Comparison of ENCODE assay signal across 14 cellular contexts in the genomic region with DNA sequence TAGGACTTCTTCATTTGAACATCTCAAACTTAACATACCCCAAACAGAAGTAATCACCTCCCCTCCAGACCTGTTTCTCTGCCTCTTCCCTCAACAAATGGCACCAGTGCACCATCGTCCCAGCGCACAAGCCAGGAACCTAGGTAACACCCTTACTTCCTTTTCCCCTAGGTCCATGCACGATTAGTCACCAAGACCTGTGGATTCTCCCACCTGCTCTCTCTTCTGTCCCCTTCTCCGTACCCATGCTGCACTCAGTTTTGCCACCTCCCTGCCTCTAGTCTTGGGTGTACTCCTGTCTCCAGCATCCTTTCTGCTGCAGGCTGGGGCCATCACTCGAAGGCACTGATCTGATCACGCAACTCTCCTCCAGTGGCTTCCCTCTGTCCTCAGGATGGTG.
"Had no signal": no experiment of that assay in that cellular context is flagged by ENCODE, and none has a peak within 500 bp of the region (broad histone marks: within the 10 kb centered on the region; RNA-seq: fewer than 3 reads in every experiment).

No MANE protein-coding gene starts in this region.

- H3K27ac Mint-ChIP-seq: activated CD4-positive, alpha-beta memory T cell treated with anti-CD3 and anti-CD28 coated beads, Interleukin-2, amount 10 ng/mL, durations not matched to agents 7 days and 5 days had no signal

- H3K9me3 ChIP-seq: gastroesophageal sphincter, SK-N-SH, stomach, thoracic aorta had no signal

- H3K4me3 Mint-ChIP-seq: activated CD4-positive, alpha-beta memory T cell treated with anti-CD3 and anti-CD28 coated beads, Interleukin-2, amount 10 ng/mL, durations not matched to agents 7 days and 5 days had no signal

- H3K4me3 ChIP-seq: cardiac muscle cell, gastroesophageal sphincter, stomach, thoracic aorta had no signal

- DNase-seq: activated CD4-positive, alpha-beta memory T cell treated with anti-CD3 and anti-CD28 coated beads, Interleukin-2, amount 10 ng/mL, durations not matched to agents 7 days and 5 days; activated CD8-positive, alpha-beta memory T cell treated with anti-CD3 and anti-CD28 coated beads, Interleukin-2, amount 50 U/mL, for 48 hours; activated effector memory CD4-positive, alpha-beta T cell treated with anti-CD3 and anti-CD28 coated beads, Interleukin-2, amount 50 U/mL, for 16 hours; effector CD8-positive, alpha-beta T cell; left ventricle myocardium superior; mesenchymal stem cell; SK-N-SH; stimulated activated CD4-positive, alpha-beta T cell treated with anti-CD3 and anti-CD28 coated beads, Interleukin-15, amount 100 ng/mL, for 24 hours; stimulated activated CD4-positive, alpha-beta T cell treated with anti-CD3 and anti-CD28 coated beads, Interleukin-4, amount 100 ng/mL, for 4 hours; stomach had no signal

- H3K27me3 Mint-ChIP-seq: activated CD4-positive, alpha-beta memory T cell treated with anti-CD3 and anti-CD28 coated beads, Interleukin-2, amount 10 ng/mL, durations not matched to agents 7 days and 5 days had no signal

- ATAC-seq: activated CD4-positive, CD25-positive, alpha-beta regulatory T cell treated with anti-CD3 and anti-CD28 coated beads, Interleukin-2, amount 50 U/mL, for 24 hours; gastroesophageal sphincter; left ventricle myocardium superior had no signal

- H3K27ac ChIP-seq: cardiac muscle cell, gastroesophageal sphincter, stomach, thoracic aorta had no signal

- H3K9me3 Mint-ChIP-seq: activated CD4-positive, alpha-beta memory T cell treated with anti-CD3 and anti-CD28 coated beads, Interleukin-2, amount 10 ng/mL, durations not matched to agents 7 days and 5 days had no signal
